15 cellular contexts compared by ENCODE assay signal in the genomic region with DNA sequence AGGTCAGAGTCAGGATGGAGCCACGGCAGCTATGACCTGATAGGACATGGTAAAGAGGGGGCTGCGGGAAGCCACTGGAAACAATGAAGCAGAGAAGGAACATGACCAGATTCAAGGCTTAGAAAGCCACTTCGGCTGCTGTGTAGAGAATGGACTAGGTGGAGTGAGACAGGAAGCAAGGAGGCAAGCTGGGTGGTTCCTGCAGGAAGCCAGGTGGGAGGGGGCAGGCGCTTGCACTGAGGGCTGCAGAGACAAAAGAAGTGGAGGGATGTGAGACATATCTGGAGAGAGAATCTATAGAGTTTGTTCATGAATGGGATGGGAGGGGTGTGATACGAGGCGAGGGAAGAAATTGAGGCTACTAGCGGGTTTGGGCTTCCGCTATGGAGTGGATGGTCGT.
"Had no signal": no experiment of that assay in that cellular context is flagged by ENCODE, and none has a peak within 500 bp of the region (broad histone marks: within the 10 kb centered on the region; RNA-seq: fewer than 3 reads in every experiment).

No MANE protein-coding gene starts in this region.

- H3K4me3 Mint-ChIP-seq: dendritic cell treated with granulocyte-macrophage colony-stimulating factor and Interleukin-4, amounts not matched to agents 40 ng/mL and 50 ng/mL, for 4 days; effector memory CD8-positive, alpha-beta T cell had no signal

- H3K27ac ChIP-seq: epithelial cell of prostate, psoas muscle, right lobe of liver, stomach, testis, upper lobe of right lung had no signal

- H3K4me3 ChIP-seq: psoas muscle, right lobe of liver, smooth muscle cell, stomach, testis, upper lobe of right lung had no signal

- H3K4me1 ChIP-seq: psoas muscle, right lobe of liver, stomach, testis, upper lobe of right lung had no signal

- H3K36me3 ChIP-seq: right lobe of liver, stomach, upper lobe of right lung had no signal

- H3K27ac Mint-ChIP-seq: dendritic cell treated with granulocyte-macrophage colony-stimulating factor and Interleukin-4, amounts not matched to agents 40 ng/mL and 50 ng/mL, for 4 days; effector memory CD8-positive, alpha-beta T cell had no signal

- H3K27me3 ChIP-seq: right lobe of liver, testis, upper lobe of right lung had no signal

- DNase-seq: activated CD4-positive, CD25-positive, alpha-beta regulatory T cell treated with anti-CD3 and anti-CD28 coated beads, Interleukin-2, amount 50 U/mL, for 72 hours; activated CD8-positive, alpha-beta memory T cell treated with anti-CD3 and anti-CD28 coated beads for 24 hours; activated effector memory CD4-positive, alpha-beta T cell treated with Interleukin-2 at 50 U/mL for 16 hours; effector memory CD8-positive, alpha-beta T cell; foreskin melanocyte; head of caudate nucleus; mesendoderm; psoas muscle; right lobe of liver; stomach; testis; upper lobe of right lung had no signal

- H3K9me3 Mint-ChIP-seq: effector memory CD8-positive, alpha-beta T cell had no signal

- H3K9me3 ChIP-seq: psoas muscle, right lobe of liver, testis, upper lobe of right lung had no signal

- ATAC-seq: effector memory CD8-positive, alpha-beta T cell; psoas muscle; right lobe of liver; upper lobe of right lung had no signal
